ENCODE assay signal across 22 cellular contexts in the genomic region with DNA sequence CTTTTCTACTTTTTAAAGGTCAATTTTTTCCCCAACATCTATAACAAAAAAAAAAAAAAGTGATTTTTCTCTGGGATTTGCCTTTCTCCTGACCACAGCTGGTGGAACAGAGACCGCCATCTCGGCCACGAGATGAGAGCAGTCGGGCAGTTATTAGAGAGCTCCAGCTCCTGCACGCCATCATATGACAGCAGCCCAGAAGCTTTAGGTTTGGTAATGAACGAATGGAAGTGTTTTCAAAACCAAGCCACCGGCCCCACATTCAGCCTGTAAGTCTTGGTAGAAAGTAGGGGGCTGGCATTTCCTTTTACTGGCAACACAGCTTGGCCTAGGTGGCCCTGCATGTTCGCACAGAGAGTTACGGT.
"Had no signal": no experiment of that assay in that cellular context is flagged by ENCODE, and none has a peak within 500 bp of the region (broad histone marks: within the 10 kb centered on the region; RNA-seq: fewer than 3 reads in every experiment).

No MANE protein-coding gene starts in this region.

- H3K36me3 ChIP-seq: gastrocnemius medialis, left ventricle myocardium inferior, right atrium auricular region, tibial artery, uterus had no signal

- H3K9me3 ChIP-seq: gastrocnemius medialis, right atrium auricular region, tibial artery, uterus had no signal

- H3K27me3 ChIP-seq: gastrocnemius medialis, right atrium auricular region, tibial artery, uterus had no signal

- DNase-seq: activated CD4-positive, alpha-beta T cell treated with anti-CD3 and anti-CD28 coated beads for 1 hour; activated CD8-positive, alpha-beta memory T cell treated with anti-CD3 and anti-CD28 coated beads for 24 hours; activated CD8-positive, alpha-beta memory T cell treated with anti-CD3 and anti-CD28 coated beads, Interleukin-2, amount 50 U/mL, for 48 hours; activated effector memory CD4-positive, alpha-beta T cell treated with anti-CD3 and anti-CD28 coated beads, Interleukin-2, amount 50 U/mL, for 16 hours; activated naive CD4-positive, alpha-beta T cell treated with anti-CD3 and anti-CD28 coated beads, Interleukin-2, amount 50 U/mL, for 16 hours; activated T-cell treated with anti-CD3 and anti-CD28 coated beads, Interleukin-2, amount 50 U/mL, for 48 hours; aorta; cerebellar nuclear complex; cortex of kidney; gastrocnemius medialis; left ventricle myocardium inferior; natural killer cell; occipital lobe; stimulated activated CD4-positive, alpha-beta T cell treated with anti-CD3 and anti-CD28 coated beads, Interleukin-2, amount 100 ng/mL, for 24 hours; stimulated activated naive CD8-positive, alpha-beta T cell treated with anti-CD3 and anti-CD28 coated beads, Interleukin-15, Interleukin-2, amounts not matched to agents 100 U/mL and 50 U/mL, for 24 hours; substantia nigra; T-helper 17 cell; tibial artery; uterus had no signal

- H3K4me1 ChIP-seq: right atrium auricular region, tibial artery, uterus had no signal

- H3K27ac ChIP-seq: gastrocnemius medialis, left ventricle myocardium inferior, right atrium auricular region, tibial artery, uterus, VCaP had no signal

- ATAC-seq: gastrocnemius medialis; natural killer cell; stimulated activated naive CD8-positive, alpha-beta T cell treated with anti-CD3 and anti-CD28 coated beads, Interleukin-15, Interleukin-2, amounts not matched to agents 100 U/mL and 50 U/mL, for 24 hours; T-helper 17 cell had no signal

- H3K4me3 ChIP-seq: gastrocnemius medialis, left ventricle myocardium inferior, right atrium auricular region, tibial artery, uterus had no signal

- FAIRE-seq: bronchial epithelial cell had no signal
